ENCODE assay signal across 8 cellular contexts in the genomic region with DNA sequence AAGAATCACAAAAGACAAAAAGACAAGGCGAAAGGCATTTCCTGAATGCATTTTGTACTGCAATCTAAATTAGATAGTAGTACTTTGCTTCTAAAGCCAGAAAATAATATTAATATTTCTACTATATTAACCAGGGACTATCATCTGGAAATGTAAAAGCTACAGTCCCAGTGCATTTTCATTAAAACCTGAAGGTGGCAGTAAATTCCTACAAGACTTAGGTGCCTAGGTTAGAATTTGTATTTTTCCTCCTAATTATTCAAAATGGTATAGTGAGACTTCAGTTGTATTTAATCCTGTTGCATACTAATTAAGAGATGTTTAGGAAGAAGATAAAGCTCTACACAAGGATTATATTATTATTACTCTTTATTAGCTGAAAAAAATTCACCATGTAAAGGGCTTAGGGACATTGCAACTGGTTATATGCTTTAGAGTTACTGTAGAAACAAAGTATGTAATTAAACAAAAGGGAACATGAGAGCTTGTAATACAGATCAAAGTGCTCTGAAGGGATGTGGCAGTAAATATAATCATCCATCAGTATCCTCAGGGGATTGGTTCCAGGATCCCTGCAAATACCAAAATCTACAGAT. TPM values are rescaled to one million over a fixed set of nuclear protein-coding genes. Genes with fewer than 3 reads are reported as not detected.
DNase-seq lines count a peak whose midpoint lies in the region; ATAC-seq and TF ChIP-seq lines count a peak whose summit lies in the region.

No MANE protein-coding gene starts in this region.

- H3K4me3 Mint-ChIP-seq in activated CD8-positive, alpha-beta memory T cell treated with anti-CD3 and anti-CD28 coated beads, Interleukin-2, amount 10 ng/mL, durations not matched to agents 7 days and 5 days = no peak overlapping the region

- TF ChIP-seq CTCF in AG04449 (IDR thresholded peaks at IDR 0.05; ENCODE audit: insufficient read depth, low read length, missing control alignments) (peak; percentile 19), epithelial cell of esophagus (IDR thresholded peaks at IDR 0.05; ENCODE audit: insufficient read depth, low read depth, low read length, missing control alignments) (peak; percentile 46)

- peaks cover 11% of the 10 kb centered on the region for H3K4me1 Mint-ChIP-seq in activated CD8-positive, alpha-beta memory T cell treated with anti-CD3 and anti-CD28 coated beads, Interleukin-2, amount 10 ng/mL, durations not matched to agents 7 days and 5 days

- H3K4me3 ChIP-seq in AG04449 (ENCODE audit: low read depth, low read length) = no peak overlapping the region
- H3K4me3 ChIP-seq in epithelial cell of esophagus (ENCODE audit: low read length) = no peak overlapping the region

- peaks cover 2% of the 10 kb centered on the region for H3K27me3 Mint-ChIP-seq in activated CD8-positive, alpha-beta memory T cell treated with anti-CD3 and anti-CD28 coated beads, Interleukin-2, amount 10 ng/mL, durations not matched to agents 7 days and 5 days

- CTCF ChIA-PET in AG04449 (lab: Yijun Ruan, JAX) = interaction anchor here (0.7 to 1.7 kb wide), 6 partner anchors 10 to 498 kb away, joined by 3 to 17 read pairs (median 4); no protein-coding TSS in a partner anchor
- CTCF ChIA-PET in activated CD8-positive, alpha-beta memory T cell treated with anti-CD3 and anti-CD28 coated beads, Interleukin-2, amount 10 ng/mL, durations not matched to agents 7 days and 5 days (lab: Charles Lee) = interaction anchor here (0.8 to 2.5 kb wide), 11 partner anchors 13 to 674 kb away, joined by 3 to 24 read pairs (median 3); no protein-coding TSS in a partner anchor

- H3K36me3 Mint-ChIP-seq in activated CD8-positive, alpha-beta memory T cell treated with anti-CD3 and anti-CD28 coated beads, Interleukin-2, amount 10 ng/mL, durations not matched to agents 7 days and 5 days = no peaks in the 10 kb centered on the region

- POLR2A ChIA-PET in AG04449 (lab: Yijun Ruan, JAX) = interaction anchor here (0.8 kb wide), 1 partner anchor 211 kb away, joined by 4 read pairs; no protein-coding TSS in a partner anchor

- DNase-seq in AG04449 (ENCODE audit: low read depth, low spot score) (no peak), NCI-H446 treated with DMSO at 0.1 percent for 48 hours (lab: John Stamatoyannopoulos, UW) (peak; percentile 47), epithelial cell of esophagus (ENCODE audit: low read depth) (peak; percentile 38), HuH-7.5 (ENCODE audit: low spot score) (no peak), SKM-1 treated with dmso at 0.1 percent for 144 hours (lab: John Stamatoyannopoulos, UW; ENCODE audit: unreplicated experiment) (no peak)
- DNase-seq in activated CD8-positive, alpha-beta memory T cell treated with anti-CD3 and anti-CD28 coated beads, Interleukin-2, amount 10 ng/mL, durations not matched to agents 7 days and 5 days = no peak
- DNase-seq in stimulated activated CD4-positive, alpha-beta T cell treated with anti-CD3 and anti-CD28 coated beads, Interleukin-2, amount 100 ng/mL, for 24 hours = no peak

- H3K27ac Mint-ChIP-seq in activated CD8-positive, alpha-beta memory T cell treated with anti-CD3 and anti-CD28 coated beads, Interleukin-2, amount 10 ng/mL, durations not matched to agents 7 days and 5 days = no peak overlapping the region

- ATAC-seq in GM18502 (IDR thresholded peaks at IDR 0.05; ENCODE audit: poor library complexity, unreplicated experiment) = peak; percentile 57
- no peak for ATAC-seq in activated CD8-positive, alpha-beta memory T cell treated with anti-CD3 and anti-CD28 coated beads, Interleukin-2, amount 10 ng/mL, durations not matched to agents 7 days and 5 days

- H3K9me3 Mint-ChIP-seq in activated CD8-positive, alpha-beta memory T cell treated with anti-CD3 and anti-CD28 coated beads, Interleukin-2, amount 10 ng/mL, durations not matched to agents 7 days and 5 days (ENCODE audit: low read depth) = no peaks in the 10 kb centered on the region

RNA-seq across cellular contexts. Expression of a gene that starts 53.6 kb away (rescaled TPM):
- total RNA-seq in activated CD8-positive, alpha-beta memory T cell treated with anti-CD3 and anti-CD28 coated beads, Interleukin-2, amount 10 ng/mL, durations not matched to agents 7 days and 5 days = 1 to 10 TPM; 4.0 to 5.3 TPM

Comparison
In these comparisons a context has a peak if more than half of its experiments do, and no peak if none do; other contexts are left out.
1. DNase-seq: peak in NCI-H446 treated with DMSO at 0.1 percent for 48 hours (single experiment) and epithelial cell of esophagus (single experiment); none in AG04449 (single experiment), activated CD8-positive, alpha-beta memory T cell treated with anti-CD3 and anti-CD28 coated beads, Interleukin-2, amount 10 ng/mL, durations not matched to agents 7 days and 5 days (single experiment), HuH-7.5 (single experiment), SKM-1 treated with dmso at 0.1 percent for 144 hours (single experiment) and stimulated activated CD4-positive, alpha-beta T cell treated with anti-CD3 and anti-CD28 coated beads, Interleukin-2, amount 100 ng/mL, for 24 hours (0 of 2).